8 cellular contexts compared by ENCODE assay signal in genomic region chr6:108260126-108260808, GRCh38. TPM values are rescaled to one million over a fixed set of nuclear protein-coding genes. Genes with fewer than 3 reads are reported as not detected.
A peak's percentile ranks its signal among the peaks of the same experiment; 100 is the strongest.
DNase-seq lines count a peak whose midpoint lies in the region; ATAC-seq and TF ChIP-seq lines count a peak whose summit lies in the region.

No MANE protein-coding gene starts in this region.

- peak; percentile 14 for ATAC-seq in GM18867 (IDR thresholded peaks at IDR 0.05; ENCODE audit: unreplicated experiment)
- peak; percentile 20 for ATAC-seq in HG03196 (IDR thresholded peaks at IDR 0.05; ENCODE audit: unreplicated experiment)

- no peaks in the 10 kb centered on the region for H3K27me3 ChIP-seq in PC-9 (ENCODE audit: insufficient read depth, low read depth)
- H3K27me3 ChIP-seq in right atrium auricular region, result no peaks in the 10 kb centered on the region

- H3K79me2 ChIP-seq in PC-9 (ENCODE audit: low read depth), result peaks cover 52% of the 10 kb centered on the region

- CTCF ChIA-PET in PC-9 (lab: Charles Lee), result no interaction called here

- BruUV-seq in PC-9 (replicated peaks; lab: Mats Ljungman, UMichigan), result TSS peak; percentile 53

- POLR2A ChIA-PET in PC-9 (lab: Charles Lee; ENCODE audit: unreplicated experiment), result interaction anchor here (0.6 to 0.7 kb wide), 7 partner anchors 31 to 1431 kb away, joined by 3 to 13 read pairs (median 4); partner anchors contain the start of genes AK9 and FIG4

- TF ChIP-seq CTCF in AG10803 (conservative IDR thresholded peaks at IDR 0.05; ENCODE audit: low read length) (no peak), PC-9 (conservative IDR thresholded peaks at IDR 0.05) (no peak), right atrium auricular region (IDR thresholded peaks at IDR 0.05) (no peak)

- DNase-seq in AG10803 (ENCODE audit: low read depth) (peak; percentile 48), PC-9 (peak; percentile 22 to 65), right atrium auricular region (ENCODE audit: low spot score) (peak; percentile 59), pons (ENCODE audit: low spot score) (peak; percentile 87), NCI-H128 (lab: John Stamatoyannopoulos, UW; ENCODE audit: unreplicated experiment) (no peak)

- H3K4me2 ChIP-seq in PC-9, result peak overlapping the region; percentile 80

- no peaks in the 10 kb centered on the region for H3K9me3 ChIP-seq in PC-9 (ENCODE audit: insufficient read depth, low read depth)
- H3K9me3 ChIP-seq in right atrium auricular region, result no peaks in the 10 kb centered on the region

- H3K27ac ChIP-seq in PC-9 (peak overlapping the region; percentile 89), angular gyrus (ENCODE audit: low read depth, low read length) (peak overlapping the region; percentile 98), right atrium auricular region (peak overlapping the region; percentile 98 to 100)

- peak overlapping the region; percentile 89 for H2AFZ ChIP-seq in PC-9

- no peaks in the 10 kb centered on the region for H3K9me2 ChIP-seq in PC-9 (ENCODE audit: insufficient read depth)

- H3K4me3 ChIP-seq in AG10803 (ENCODE audit: low read length) (peak overlapping the region; percentile 72), PC-9 (peak overlapping the region; percentile 70), right atrium auricular region (peak overlapping the region; percentile 59 to 97)

- H3K36me3 ChIP-seq in PC-9 (ENCODE audit: low read depth) (no peaks in the 10 kb centered on the region), right atrium auricular region (no peaks in the 10 kb centered on the region)

- 0 out of 2 replicates have a peak, but pooled peaks cover 11% of the 10 kb centered on the region for H4K20me1 ChIP-seq in PC-9 (ENCODE audit: insufficient read depth)

- peaks cover 19% of the 10 kb centered on the region for H3F3A ChIP-seq in PC-9 (ENCODE audit: insufficient read depth, low read depth)

- intact Hi-C loops in PC-9 (cut with micrococcal nuclease; ENCODE audit: unreplicated experiment), result loop anchor here (2.0 to 5.0 kb wide), 2 partner anchors 143 to 835 kb away; partner anchors contain the start of genes CEP57L1 and SESN1

- H3K4me1 ChIP-seq in PC-9 (replicated peaks; ENCODE audit: insufficient read depth) (peaks cover 18% of the 10 kb centered on the region), right atrium auricular region (peaks cover 0 to 36% of the 10 kb centered on the region in 2 donors)

RNA-seq across cellular contexts. Expression of gene SNX3, which starts 0.6 kb away (rescaled TPM):
- 71.8 and 102 TPM in 2 replicates for total RNA-seq in PC-9 (2021)
- 100 to 1,000 TPM; 159 to 242 TPM for total RNA-seq in right atrium auricular region

RNA-seq across cellular contexts. Expression of gene AFG1L, which starts 34.6 kb away (rescaled TPM):
- total RNA-seq in PC-9 (2021) (8.9 and 13.4 TPM in 2 replicates), right atrium auricular region (1 to 10 TPM; 2.9 to 4.1 TPM)
